In the genomic region with DNA sequence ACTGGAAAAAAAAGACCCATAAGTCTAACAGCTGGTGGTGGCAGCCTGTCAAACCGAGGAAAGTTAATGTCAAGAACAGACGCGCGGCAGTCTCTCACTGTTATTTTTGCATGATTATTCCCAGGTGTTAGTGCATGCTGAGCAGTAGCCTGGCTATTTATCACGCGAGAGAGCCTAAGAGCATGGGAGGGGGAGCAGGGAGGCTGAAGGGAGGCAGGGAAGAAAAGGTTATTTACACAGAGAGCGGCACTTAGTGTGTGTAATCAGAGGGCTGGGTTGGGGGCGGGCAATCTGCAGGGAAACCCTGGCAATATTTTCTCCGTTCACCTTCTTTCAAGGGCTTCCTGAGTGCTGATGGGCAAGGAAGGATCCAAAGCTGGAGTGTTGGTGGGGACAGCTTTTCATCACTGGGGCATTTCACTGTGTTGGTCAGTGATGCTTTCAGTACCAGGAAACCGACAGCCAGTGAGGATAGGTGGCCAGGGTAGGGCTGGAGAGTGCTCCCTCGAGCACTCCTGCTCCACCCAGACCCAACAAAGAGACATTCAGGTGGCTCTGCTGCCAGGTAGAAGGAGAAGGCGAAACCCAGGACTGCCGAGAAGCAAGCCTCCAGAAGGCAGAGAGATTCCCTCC, we compare ENCODE assay signal across 10 cellular contexts. TPM values are rescaled to one million over a fixed set of nuclear protein-coding genes. Genes with fewer than 3 reads are reported as not detected.
DNase-seq lines count a peak whose midpoint lies in the region; ATAC-seq and TF ChIP-seq lines count a peak whose summit lies in the region.
"Had no signal": no experiment of that assay in that cellular context is flagged by ENCODE, and none has a peak within 500 bp of the region (broad histone marks: within the 10 kb centered on the region; RNA-seq: fewer than 3 reads in every experiment).

No MANE protein-coding gene starts in this region.

- no peaks in the 10 kb centered on the region for H3F3A ChIP-seq in OCI-LY1 (ENCODE audit: insufficient read depth, low read length)

- peak overlapping the region; percentile 85 for H3K4me2 ChIP-seq in OCI-LY1 (ENCODE audit: low read length)

- H3K27me3 Mint-ChIP-seq in stimulated activated naive B cell treated with anti-CD40 and anti-IgM and Interleukin-4, amounts not matched to agents 10 μg/mL and 1 μg/mL and 100 μg/mL, for 72 hours, result no peaks in the 10 kb centered on the region

- H3K36me3 ChIP-seq in OCI-LY1 (ENCODE audit: insufficient read depth, low read length) (no peaks in the 10 kb centered on the region), heart right ventricle (no peaks in the 10 kb centered on the region)
- H3K36me3 ChIP-seq: HAP-1 had no signal

- DNase-seq in HT-29 (ENCODE audit: low spot score), result peak; percentile 12
- peak; percentile 27 to 68 for DNase-seq in heart right ventricle
- no peak for DNase-seq in stimulated activated naive B cell treated with anti-CD40 and anti-IgM and Interleukin-4, amounts not matched to agents 10 μg/mL and 1 μg/mL and 100 μg/mL, for 72 hours
- DNase-seq in head of caudate nucleus, result no peak
- no peak for DNase-seq in T1000 (lab: John Stamatoyannopoulos, UW)
- no peak for DNase-seq in germinal center (ENCODE audit: low spot score)
- DNase-seq: stimulated activated naive CD8-positive, alpha-beta T cell treated with anti-CD3 and anti-CD28 coated beads, Interleukin-15, amount 100 ng/mL, for 72 hours had no signal

- no peaks in the 10 kb centered on the region for H4K20me1 ChIP-seq in OCI-LY1 (ENCODE audit: insufficient read depth, low read length)

- peak overlapping the region; percentile 55 for H3K4me3 ChIP-seq in OCI-LY1 (ENCODE audit: low read depth, low read length, poor library complexity, severe bottlenecking)
- H3K4me3 ChIP-seq in heart right ventricle, result peak overlapping the region in 5 of 10 donors; percentile 12 to 28 (median 21)
- H3K4me3 ChIP-seq: HAP-1 had no signal

- peak overlapping the region; percentile 69 to 73 for H3K4me3 Mint-ChIP-seq in stimulated activated naive B cell treated with anti-CD40 and anti-IgM and Interleukin-4, amounts not matched to agents 10 μg/mL and 1 μg/mL and 100 μg/mL, for 72 hours
- H3K4me3 Mint-ChIP-seq: stimulated activated naive CD8-positive, alpha-beta T cell treated with anti-CD3 and anti-CD28 coated beads, Interleukin-15, amount 100 ng/mL, for 72 hours had no signal

- no peak for TF ChIP-seq CTCF in OCI-LY1 (IDR thresholded peaks at IDR 0.05; ENCODE audit: low read length)
- TF ChIP-seq CTCF in heart right ventricle (IDR thresholded peaks at IDR 0.05), result no peak

- 15 to 21% methylated on average over 13 of the region's 13 CpGs for WGBS in heart right ventricle, 2 donors

- intact Hi-C loops in heart right ventricle (cut with DNase I), result loop anchor here in 3 of 10 donors (5.0 kb wide), 3 partner anchors 35 to 915 kb away; a partner anchor contains a TSS
- intact Hi-C loops in head of caudate nucleus (cut with DNase I), result no loop called here

- peaks cover 97% of the 10 kb centered on the region for H3K79me2 ChIP-seq in OCI-LY1 (ENCODE audit: insufficient read depth, low read length)

- H2AFZ ChIP-seq in OCI-LY1 (ENCODE audit: low read length), result no peak overlapping the region

- peaks cover 44 to 94% of the 10 kb centered on the region in 2 donors for H3K4me1 Mint-ChIP-seq in stimulated activated naive B cell treated with anti-CD40 and anti-IgM and Interleukin-4, amounts not matched to agents 10 μg/mL and 1 μg/mL and 100 μg/mL, for 72 hours
- H3K4me1 Mint-ChIP-seq: stimulated activated naive CD8-positive, alpha-beta T cell treated with anti-CD3 and anti-CD28 coated beads, Interleukin-15, amount 100 ng/mL, for 72 hours had no signal

- H3K27me3 ChIP-seq in OCI-LY1 (ENCODE audit: insufficient read depth, low read length), result no peaks in the 10 kb centered on the region
- H3K27me3 ChIP-seq in heart right ventricle, result no peaks in the 10 kb centered on the region

- H3K27ac ChIP-seq in OCI-LY1 (ENCODE audit: low read depth, low read length, poor library complexity, severe bottlenecking), result peak overlapping the region; percentile 97
- peak overlapping the region in 7 of 10 donors; percentile 2 to 62 (median 15) for H3K27ac ChIP-seq in heart right ventricle

- H3K9me3 ChIP-seq in OCI-LY1 (ENCODE audit: low read length) (no peaks in the 10 kb centered on the region), heart right ventricle (no peaks in the 10 kb centered on the region)
- H3K9me3 ChIP-seq: HAP-1 had no signal

- peaks cover 0 to 2% of the 10 kb centered on the region in 2 donors for H3K9me3 Mint-ChIP-seq in stimulated activated naive B cell treated with anti-CD40 and anti-IgM and Interleukin-4, amounts not matched to agents 10 μg/mL and 1 μg/mL and 100 μg/mL, for 72 hours
- H3K9me3 Mint-ChIP-seq: stimulated activated naive CD8-positive, alpha-beta T cell treated with anti-CD3 and anti-CD28 coated beads, Interleukin-15, amount 100 ng/mL, for 72 hours had no signal

- peak overlapping the region; percentile 64 for H3K9ac ChIP-seq in OCI-LY1 (ENCODE audit: low read length)

- H3K27ac Mint-ChIP-seq in stimulated activated naive B cell treated with anti-CD40 and anti-IgM and Interleukin-4, amounts not matched to agents 10 μg/mL and 1 μg/mL and 100 μg/mL, for 72 hours, result peak overlapping the region; percentile 85
- H3K27ac Mint-ChIP-seq: stimulated activated naive CD8-positive, alpha-beta T cell treated with anti-CD3 and anti-CD28 coated beads, Interleukin-15, amount 100 ng/mL, for 72 hours had no signal

- ATAC-seq in heart right ventricle, result peak; percentile 64 to 79 (median 72)
- ATAC-seq in stimulated activated naive B cell treated with anti-CD40 and anti-IgM and Interleukin-4, amounts not matched to agents 10 μg/mL and 1 μg/mL and 100 μg/mL, for 72 hours (replicated peaks), result no peak
- ATAC-seq in HG02981 (IDR thresholded peaks at IDR 0.05; ENCODE audit: unreplicated experiment), result no peak
- ATAC-seq: stimulated activated naive CD8-positive, alpha-beta T cell treated with anti-CD3 and anti-CD28 coated beads, Interleukin-15, amount 100 ng/mL, for 72 hours had no signal

- peaks cover 5 to 6% of the 10 kb centered on the region in 2 donors for H3K36me3 Mint-ChIP-seq in stimulated activated naive B cell treated with anti-CD40 and anti-IgM and Interleukin-4, amounts not matched to agents 10 μg/mL and 1 μg/mL and 100 μg/mL, for 72 hours

- H3K4me1 ChIP-seq in OCI-LY1 (ENCODE audit: insufficient read depth, low read length, severe bottlenecking), result peaks cover 100% of the 10 kb centered on the region
- H3K4me1 ChIP-seq in heart right ventricle, result peaks cover 5 to 88% (median 57%) of the 10 kb centered on the region in 9 donors

- H3K9me2 ChIP-seq in OCI-LY1 (ENCODE audit: low read depth, low read length), result no peaks in the 10 kb centered on the region

RNA-seq across cellular contexts. Expression of a gene that starts 39.6 kb away (rescaled TPM):
- total RNA-seq in HT-29 (2014; rRNA removed; shearing (Covaris generic)), result 3.7 and 4.9 TPM in 2 replicates
- 10 to 100 TPM in 9 of 10 donors, 1 to 10 TPM in 1; 9.8 to 22.9 (median 13.1) TPM for total RNA-seq in heart right ventricle
- 10 to 100 TPM in 1 of 2 donors, 1 to 10 TPM in 1; 3.3 to 17.2 TPM for polyA plus RNA-seq in heart right ventricle

Comparison
In these comparisons a context has a peak if more than half of its experiments do, and no peak if none do; other contexts are left out.
1. DNase-seq: peak in HT-29 (single experiment) and heart right ventricle (2 of 2); none in stimulated activated naive B cell treated with anti-CD40 and anti-IgM and Interleukin-4, amounts not matched to agents 10 μg/mL and 1 μg/mL and 100 μg/mL, for 72 hours (single experiment), head of caudate nucleus (0 of 42), T1000 (single experiment) and germinal center (single experiment).
2. ATAC-seq: peak in heart right ventricle (8 of 8); none in stimulated activated naive B cell treated with anti-CD40 and anti-IgM and Interleukin-4, amounts not matched to agents 10 μg/mL and 1 μg/mL and 100 μg/mL, for 72 hours (0 of 2) and HG02981 (single experiment).